Comparison of ENCODE assay signal across 1 cellular context in genomic region chr4:188008377-188008776, GRCh38.
TF ChIP-seq lines count a peak whose summit lies in the region.

No MANE protein-coding gene starts in this region.

TF ChIP-seq in K562, 482 proteins besides CTCF, POLR2A, EP300 and RAD21 (continued from another document):
- no peak for TF ChIP-seq THRA (IDR thresholded peaks at IDR 0.05)
